Comparison of ENCODE assay signal across 2 cellular contexts in genomic region chr9:35813434-35814105, GRCh38.
TF ChIP-seq lines count a peak whose summit lies in the region.

No MANE protein-coding gene starts in this region.

TF ChIP-seq in SK-N-SH, 30 proteins besides CTCF, POLR2A, EP300 and RAD21 (continued from another document):
- TF ChIP-seq IRF3 (IDR thresholded peaks at IDR 0.05; ENCODE audit: low read depth, low read length) (no peak), MAX (IDR thresholded peaks at IDR 0.05; ENCODE audit: low read depth) (no peak), FOXJ3 (CRISPR knock-in tag; IDR thresholded peaks at IDR 0.05) (no peak), FOXM1 (IDR thresholded peaks at IDR 0.05; ENCODE audit: low read depth) (no peak), NRF1 (IDR thresholded peaks at IDR 0.05; ENCODE audit: low read depth, low read length) (no peak), RFX5 (IDR thresholded peaks at IDR 0.05; ENCODE audit: low read length) (no peak), USF2 (IDR thresholded peaks at IDR 0.05; ENCODE audit: borderline replicate concordance, low read depth, low read length) (no peak), RXRA (IDR thresholded peaks at IDR 0.05; ENCODE audit: borderline replicate concordance, low read depth) (no peak), GABPA (IDR thresholded peaks at IDR 0.05; ENCODE audit: low read depth) (no peak), RCOR1 (IDR thresholded peaks at IDR 0.05; ENCODE audit: low read length) (no peak), ZBTB33 (IDR thresholded peaks at IDR 0.05; ENCODE audit: borderline replicate concordance, low read depth) (no peak), GATA2 (CRISPR knock-in tag; IDR thresholded peaks at IDR 0.05) (no peak), POLR2AphosphoS5 (IDR thresholded peaks at IDR 0.05; ENCODE audit: low read depth, low read length) (no peak), MXI1 (IDR thresholded peaks at IDR 0.05; ENCODE audit: low read depth, low read length) (no peak)

TF ChIP-seq in SK-N-SH treated with all-trans-retinoic acid at 6 μM for 48 hours, 23 proteins besides CTCF, POLR2A, EP300 and RAD21 (continued from another document):
- no peak for TF ChIP-seq CSRNP3 (CRISPR knock-in tag; IDR thresholded peaks at IDR 0.05)
- TF ChIP-seq ZFP30 (CRISPR knock-in tag; IDR thresholded peaks at IDR 0.05) = no peak
- TF ChIP-seq ARNTL (CRISPR knock-in tag; IDR thresholded peaks at IDR 0.05; ENCODE audit: borderline replicate concordance, low read depth) = no peak
- no peak for TF ChIP-seq CREB5 (CRISPR knock-in tag; IDR thresholded peaks at IDR 0.05; ENCODE audit: low read depth)
- no peak for TF ChIP-seq ZNF70 (CRISPR knock-in tag; IDR thresholded peaks at IDR 0.05)
- TF ChIP-seq ZC3H10 (CRISPR knock-in tag; IDR thresholded peaks at IDR 0.05) = no peak
- no peak for TF ChIP-seq ZNF565 (CRISPR knock-in tag; conservative IDR thresholded peaks at IDR 0.05; ENCODE audit: low read depth)
- TF ChIP-seq PATZ1 (CRISPR knock-in tag; IDR thresholded peaks at IDR 0.05; ENCODE audit: borderline replicate concordance) = no peak
- TF ChIP-seq BACH2 (CRISPR knock-in tag; IDR thresholded peaks at IDR 0.05; ENCODE audit: borderline replicate concordance) = no peak
- no peak for TF ChIP-seq ZNF8 (CRISPR knock-in tag; IDR thresholded peaks at IDR 0.05)
- no peak for TF ChIP-seq ESRRG (CRISPR knock-in tag; IDR thresholded peaks at IDR 0.05)
- TF ChIP-seq GLIS3 (CRISPR knock-in tag; IDR thresholded peaks at IDR 0.05) = no peak
